In the genomic region with DNA sequence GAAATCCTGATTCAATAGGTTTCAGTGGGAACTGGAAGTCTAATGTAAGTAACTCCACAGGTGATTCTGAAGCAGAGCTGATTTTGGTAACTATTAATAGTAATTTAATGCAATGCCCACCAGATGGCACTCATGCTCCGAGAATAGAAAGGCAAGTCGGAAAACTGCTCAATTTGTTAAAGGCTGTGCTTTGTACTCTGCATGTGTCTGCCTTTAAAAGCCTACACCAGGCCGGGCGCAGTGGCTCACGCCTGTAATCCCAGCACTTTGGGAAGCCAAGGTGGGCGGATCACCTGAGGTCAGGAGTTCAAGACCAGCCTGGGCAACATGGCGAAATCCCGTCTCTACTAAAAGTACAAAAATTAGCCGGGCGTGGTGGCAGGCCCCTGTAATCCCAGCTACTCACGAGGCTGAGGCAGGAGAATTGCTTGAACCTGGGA, we compare ENCODE assay signal across 8 cellular contexts.
A peak's percentile ranks its signal among the peaks of the same experiment; 100 is the strongest.
DNase-seq lines count a peak whose midpoint lies in the region; ATAC-seq, FAIRE-seq and TF ChIP-seq lines count a peak whose summit lies in the region.
"Not testable (repeated sequence)": the region's sequence is repeated elsewhere in the genome, so short reads cannot be mapped to it uniquely, and the experiment has no call there.

No MANE protein-coding gene starts in this region.

- intact Hi-C loops in activated CD8-positive, alpha-beta T cell treated with anti-CD3 and anti-CD28 coated beads for 36 hours (cut with micrococcal nuclease): loop anchor here (10.0 kb wide), 1 partner anchor 230 kb away; the partner anchor contains the start of gene ZNF22

- FAIRE-seq in A549 (lab: Jason Lieb, UNC): not testable (repeated sequence)
- peak; percentile 65 for FAIRE-seq in GM12892 (lab: Jason Lieb, UNC)

- POLR2A ChIA-PET in A549 (lab: Yijun Ruan, JAX): not testable (repeated sequence)
- POLR2A ChIA-PET in activated CD8-positive, alpha-beta T cell treated with anti-CD3 and anti-CD28 coated beads for 36 hours (lab: Charles Lee): interaction anchor here (0.9 kb wide), 1 partner anchor 11 kb away, joined by 3 read pairs; no protein-coding TSS in a partner anchor

- not testable (repeated sequence) for H3K9me3 ChIP-seq in A549; OCI-LY3 (ENCODE audit: insufficient read depth, low read length)

- H3K4me1 Mint-ChIP-seq in activated CD8-positive, alpha-beta T cell treated with anti-CD3 and anti-CD28 coated beads for 36 hours (ENCODE audit: low read depth): not testable (repeated sequence)

- not testable (repeated sequence) for H3K27me3 ChIP-seq in OCI-LY3 (ENCODE audit: low read depth, low read length)

- peak; percentile 87 to 88 for TF ChIP-seq RAD21 in A549 (conservative IDR thresholded peaks at IDR 0.05 in 1 of 2, IDR thresholded peaks at IDR 0.05 in 1 of 2)

- peak; percentile 25 to 81 for DNase-seq in A549 (ENCODE audit: low read depth in 1 of 2, low spot score in 1 of 2)
- DNase-seq in GM12892 (ENCODE audit: insufficient read length); coronary artery (ENCODE audit: low spot score): not testable (repeated sequence)
- DNase-seq in LNCaP clone FGC (ENCODE audit: low read depth): peak; percentile 70
- peak; percentile 68 for DNase-seq in activated CD8-positive, alpha-beta T cell treated with anti-CD3 and anti-CD28 coated beads for 36 hours
- DNase-seq in islet precursor cell: peak; percentile 84
- peak; percentile 67 for DNase-seq in smooth muscle cell of the brain vasculature (ENCODE audit: low read depth, low spot score)

- CTCF ChIA-PET in A549 (lab: Yijun Ruan, JAX): interaction anchor here (0.6 to 2.9 kb wide), 26 partner anchors 10 to 1546 kb away, joined by 3 to 36 read pairs (median 4); no protein-coding TSS in a partner anchor
- CTCF ChIA-PET in activated CD8-positive, alpha-beta T cell treated with anti-CD3 and anti-CD28 coated beads for 36 hours (lab: Charles Lee): interaction anchor here (0.6 to 3.3 kb wide), 22 partner anchors 8 to 785 kb away, joined by 3 to 28 read pairs (median 4); no protein-coding TSS in a partner anchor

- not testable (repeated sequence) for H3K4me3 ChIP-seq in A549; LNCaP clone FGC (ENCODE audit: low read depth, low read length); OCI-LY3 (ENCODE audit: low read length); coronary artery

- H3K27me3 Mint-ChIP-seq in activated CD8-positive, alpha-beta T cell treated with anti-CD3 and anti-CD28 coated beads for 36 hours: not testable (repeated sequence)

- H3K27ac Mint-ChIP-seq in activated CD8-positive, alpha-beta T cell treated with anti-CD3 and anti-CD28 coated beads for 36 hours: not testable (repeated sequence)

- not testable (repeated sequence) for TF ChIP-seq POLR2A in A549 (IDR thresholded peaks at IDR 0.05; ENCODE audit: low read length); GM12892 (IDR thresholded peaks at IDR 0.05; ENCODE audit: low read depth, low read length)

- not testable (repeated sequence) for H4K20me1 ChIP-seq in OCI-LY3 (ENCODE audit: insufficient read depth, low read length)

- TF ChIP-seq CTCF in A549 (IDR thresholded peaks at IDR 0.05) (peak; percentile 77), LNCaP clone FGC (IDR thresholded peaks at IDR 0.05; ENCODE audit: control insufficient read depth, extremely low read depth, insufficient read depth) (peak; percentile 62), OCI-LY3 (IDR thresholded peaks at IDR 0.05; ENCODE audit: low read depth, low read length) (peak; percentile 44), coronary artery (IDR thresholded peaks at IDR 0.05) (peak; percentile 38)
- not testable (repeated sequence) for TF ChIP-seq CTCF in activated CD8-positive, alpha-beta T cell treated with anti-CD3 and anti-CD28 coated beads for 36 hours (IDR thresholded peaks at IDR 0.05)

- H2AFZ ChIP-seq in OCI-LY3 (ENCODE audit: low read depth, low read length): not testable (repeated sequence)

- peak; percentile 85 to 92 for ATAC-seq in A549
- peak; percentile 72 for ATAC-seq in activated CD8-positive, alpha-beta T cell treated with anti-CD3 and anti-CD28 coated beads for 36 hours

- TF ChIP-seq EP300 in A549 (IDR thresholded peaks at IDR 0.05): not testable (repeated sequence)

- not testable (repeated sequence) for H3K36me3 Mint-ChIP-seq in activated CD8-positive, alpha-beta T cell treated with anti-CD3 and anti-CD28 coated beads for 36 hours (ENCODE audit: low read depth)

- not testable (repeated sequence) for H3K9me3 Mint-ChIP-seq in activated CD8-positive, alpha-beta T cell treated with anti-CD3 and anti-CD28 coated beads for 36 hours

- not testable (repeated sequence) for H3K9ac ChIP-seq in OCI-LY3 (ENCODE audit: low read length)

- 0 out of 6 replicates have a peak overlapping the region, but pooled peaks of 1 of the 2 experiments have one; percentile 3 for H3K27ac ChIP-seq in A549
- not testable (repeated sequence) for H3K27ac ChIP-seq in OCI-LY3 (ENCODE audit: low read length); coronary artery

- H3K79me2 ChIP-seq in OCI-LY3 (ENCODE audit: low read length): not testable (repeated sequence)

- not testable (repeated sequence) for H3K36me3 ChIP-seq in OCI-LY3 (replicated peaks; ENCODE audit: low read depth, low read length)

- WGBS in A549 (ENCODE audit: missing lambda C conversion rate): 20% methylated on average over 10 of the region's 11 CpGs

- H3K4me2 ChIP-seq in A549 (peak overlapping the region; percentile 38; the same call in 2 of the 3 replicates), OCI-LY3 (ENCODE audit: low read length) (peak overlapping the region; percentile 40)

- not testable (repeated sequence) for H3K4me3 Mint-ChIP-seq in activated CD8-positive, alpha-beta T cell treated with anti-CD3 and anti-CD28 coated beads for 36 hours

- H3K4me1 ChIP-seq in A549; OCI-LY3 (ENCODE audit: low read length): not testable (repeated sequence)

TF ChIP-seq in A549, 52 proteins besides CTCF, POLR2A, EP300 and RAD21:
- TF ChIP-seq SMC3 (IDR thresholded peaks at IDR 0.05): peak; percentile 73
